Comparison of ENCODE assay signal across 30 cellular contexts in the genomic region with DNA sequence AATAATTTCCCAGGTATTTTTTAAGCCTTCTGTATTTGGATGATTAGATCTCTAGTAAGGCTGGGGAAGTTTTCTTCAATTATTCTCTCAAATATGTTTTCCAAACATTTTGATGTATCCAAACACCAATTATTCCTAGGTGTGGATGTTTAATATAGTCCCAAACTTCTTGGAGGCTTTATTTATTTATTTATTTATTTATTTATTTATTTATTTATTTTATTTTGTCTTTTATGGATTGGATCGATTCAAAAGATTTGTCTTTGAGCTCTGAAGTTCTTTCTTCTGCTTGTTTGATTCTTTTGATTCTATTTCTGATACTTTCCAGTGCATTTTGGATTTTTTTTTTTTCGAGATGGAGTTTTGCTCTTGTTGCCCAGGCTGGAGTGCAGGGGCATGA.
DNase-seq lines count a peak whose midpoint lies in the region; ATAC-seq, FAIRE-seq and TF ChIP-seq lines count a peak whose summit lies in the region.
"Had no signal": no experiment of that assay in that cellular context is flagged by ENCODE, and none has a peak within 500 bp of the region (broad histone marks: within the 10 kb centered on the region; RNA-seq: fewer than 3 reads in every experiment).

No MANE protein-coding gene starts in this region.

- no peaks in the 10 kb centered on the region for H3F3A ChIP-seq in PC-9 (ENCODE audit: insufficient read depth, low read depth)

- no peak overlapping the region for H3K4me2 ChIP-seq in A549
- H3K4me2 ChIP-seq in PC-9: no peak overlapping the region
- H3K4me2 ChIP-seq: BLaER1; BLaER1 treated with 17β-estradiol and CSF1 and Interleukin-3, amounts not matched to agents 10 nM and 100 nM had no signal

- TF ChIP-seq RAD21 in A549 (conservative IDR thresholded peaks at IDR 0.05 in 1 of 2, IDR thresholded peaks at IDR 0.05 in 1 of 2): no peak

- no peak for FAIRE-seq in A549 (lab: Jason Lieb, UNC)
- FAIRE-seq: A204.1, D721Med had no signal

- no peaks in the 10 kb centered on the region for H4K20me1 ChIP-seq in PC-9 (ENCODE audit: insufficient read depth)
- H4K20me1 ChIP-seq: BLaER1; BLaER1 treated with 17β-estradiol and CSF1 and Interleukin-3, amounts not matched to agents 10 nM and 100 nM had no signal

- DNase-seq in A549 (ENCODE audit: low read depth in 1 of 2, low spot score in 1 of 2) (no peak), PC-9 (no peak), NCI-H187 treated with DMSO at 0.1 percent for 48 hours (lab: John Stamatoyannopoulos, UW) (no peak)
- DNase-seq: 8988T; ACHN; AML-193; BE2C; C1 segment of cervical spinal cord; Caco-2; Calu3; CD4-positive, alpha-beta memory T cell; CD4-positive, alpha-beta T cell; CD4-positive, CD25-positive, alpha-beta regulatory T cell; CD8-positive, alpha-beta memory T cell; COR-L47; DMS 273 treated with DMSO at 0.1 percent for 48 hours; DMS153; DMS53; DMS79; DMS79 treated with DMSO at 0.1 percent for 48 hours; DND-41; EL had no signal

- H3K27ac ChIP-seq in A549 (no peak overlapping the region), HEK293 (ENCODE audit: extremely low read depth, low read depth, low read length) (no peak overlapping the region), PC-9 (no peak overlapping the region)
- H3K27ac ChIP-seq: 22Rv1; BLaER1; BLaER1 treated with 17β-estradiol and CSF1 and Interleukin-3, amounts not matched to agents 10 nM and 100 nM; C4-2B had no signal

- WGBS in A549 (ENCODE audit: missing lambda C conversion rate): 3% methylated on average over 2 of the region's 2 CpGs

- no peak for TF ChIP-seq POLR2A in A549 (IDR thresholded peaks at IDR 0.05; ENCODE audit: low read length)

- peaks cover 3% of the 10 kb centered on the region; the same call in 1 of the 3 replicates for H3K9me3 ChIP-seq in A549
- H3K9me3 ChIP-seq in HEK293 (ENCODE audit: control insufficient read depth, insufficient read depth, low read depth, low read length): no peaks in the 10 kb centered on the region
- H3K9me3 ChIP-seq in PC-9 (ENCODE audit: insufficient read depth, low read depth): no peaks in the 10 kb centered on the region
- H3K9me3 ChIP-seq: BE2C, BLaER1 had no signal

- H2AFZ ChIP-seq in PC-9: no peak overlapping the region

- CTCF ChIA-PET in A549 (lab: Yijun Ruan, JAX): no interaction called here
- CTCF ChIA-PET in HEK293 (lab: Yijun Ruan, JAX): no interaction called here
- CTCF ChIA-PET in PC-9 (lab: Charles Lee): no interaction called here

- TF ChIP-seq CTCF in A549 (IDR thresholded peaks at IDR 0.05): no peak
- no peak for TF ChIP-seq CTCF in HEK293 (tag by site-specific recombination; IDR thresholded peaks at IDR 0.05)
- TF ChIP-seq CTCF in PC-9 (conservative IDR thresholded peaks at IDR 0.05): no peak

- no peaks in the 10 kb centered on the region for H3K9me2 ChIP-seq in PC-9 (ENCODE audit: insufficient read depth)

- no peak for ATAC-seq in A549
- ATAC-seq: CD8-positive, alpha-beta T cell had no signal

- POLR2A ChIA-PET in A549 (lab: Yijun Ruan, JAX) (no interaction called here), HEK293 (lab: Yijun Ruan, JAX) (no interaction called here), PC-9 (lab: Charles Lee; ENCODE audit: unreplicated experiment) (no interaction called here)

- TF ChIP-seq EP300 in A549 (IDR thresholded peaks at IDR 0.05): no peak

- intact Hi-C loops in PC-9 (cut with micrococcal nuclease; ENCODE audit: unreplicated experiment): no loop called here

- no peak overlapping the region for H3K4me3 ChIP-seq in A549
- H3K4me3 ChIP-seq in HEK293 (ENCODE audit: low read depth, low read length): no peak overlapping the region
- H3K4me3 ChIP-seq in PC-9: no peak overlapping the region
- H3K4me3 ChIP-seq: BLaER1; BLaER1 treated with 17β-estradiol and CSF1 and Interleukin-3, amounts not matched to agents 10 nM and 100 nM had no signal

- BruUV-seq in PC-9 (replicated peaks; lab: Mats Ljungman, UMichigan): no TSS peak

- H3K27me3 ChIP-seq in PC-9 (ENCODE audit: insufficient read depth, low read depth): no peaks in the 10 kb centered on the region
- H3K27me3 ChIP-seq: BE2C; BLaER1; BLaER1 treated with 17β-estradiol and CSF1 and Interleukin-3, amounts not matched to agents 10 nM and 100 nM had no signal

- H3K36me3 ChIP-seq in HEK293 (ENCODE audit: control insufficient read depth in 2 of 2, insufficient read depth in 1 of 2, low read length in 2 of 2): no peaks in the 10 kb centered on the region
- no peaks in the 10 kb centered on the region for H3K36me3 ChIP-seq in PC-9 (ENCODE audit: low read depth)
- H3K36me3 ChIP-seq: BE2C; BLaER1; BLaER1 treated with 17β-estradiol and CSF1 and Interleukin-3, amounts not matched to agents 10 nM and 100 nM had no signal

- no peaks in the 10 kb centered on the region for H3K4me1 ChIP-seq in A549
- H3K4me1 ChIP-seq in HEK293 (ENCODE audit: control insufficient read depth, insufficient read depth, low read length): no peaks in the 10 kb centered on the region
- no peaks in the 10 kb centered on the region for H3K4me1 ChIP-seq in PC-9 (replicated peaks; ENCODE audit: insufficient read depth)
- H3K4me1 ChIP-seq: BE2C; BLaER1; BLaER1 treated with 17β-estradiol and CSF1 and Interleukin-3, amounts not matched to agents 10 nM and 100 nM; Caco-2 had no signal

- H3K79me2 ChIP-seq in PC-9 (ENCODE audit: low read depth): no peaks in the 10 kb centered on the region

TF ChIP-seq in A549, 52 proteins besides CTCF, POLR2A, EP300 and RAD21:
- TF ChIP-seq ZC3H11A (IDR thresholded peaks at IDR 0.05): peak; percentile 42
- TF ChIP-seq NR3C1 (IDR thresholded peaks at IDR 0.05): no peak

TF ChIP-seq in HEK293, 187 proteins besides CTCF, POLR2A, EP300 and RAD21 (continues in another document):
- TF ChIP-seq ZNF555 (tag by site-specific recombination; conservative IDR thresholded peaks at IDR 0.05) (peak; percentile 55), MYNN (tag by site-specific recombination; IDR thresholded peaks at IDR 0.05; ENCODE audit: borderline replicate concordance) (no peak), SCRT2 (tag by site-specific recombination; IDR thresholded peaks at IDR 0.05) (no peak), ZFP69B (tag by site-specific recombination; IDR thresholded peaks at IDR 0.05) (no peak), ZBTB8A (tag by site-specific recombination; IDR thresholded peaks at IDR 0.05) (peak; percentile 43; the same call in 1 of the 2 replicates), ZSCAN30 (tag by site-specific recombination; IDR thresholded peaks at IDR 0.05) (no peak), ZNF426 (tag by site-specific recombination; IDR thresholded peaks at IDR 0.05) (peak; percentile 54), ZNF394 (tag by site-specific recombination; IDR thresholded peaks at IDR 0.05; ENCODE audit: borderline replicate concordance) (peak; percentile 71; the same call in 1 of the 2 replicates), ZNF416 (tag by site-specific recombination; IDR thresholded peaks at IDR 0.05) (no peak)
- TF ChIP-seq, protein P1, sequence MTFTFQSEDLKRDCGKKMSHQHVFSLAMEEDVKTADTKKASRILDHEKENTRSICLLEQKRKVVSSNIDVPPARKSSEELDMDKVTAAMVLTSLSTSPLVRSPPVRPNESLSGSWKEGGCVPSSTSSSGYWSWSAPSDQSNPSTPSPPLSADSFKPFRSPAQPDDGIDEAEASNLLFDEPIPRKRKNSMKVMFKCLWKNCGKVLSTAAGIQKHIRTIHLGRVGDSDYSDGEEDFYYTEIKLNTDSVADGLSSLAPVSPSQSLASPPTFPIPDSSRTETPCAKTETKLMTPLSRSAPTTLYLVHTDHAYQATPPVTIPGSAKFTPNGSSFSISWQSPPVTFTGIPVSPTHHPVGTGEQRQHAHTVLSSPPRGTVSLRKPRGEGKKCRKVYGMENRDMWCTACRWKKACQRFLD (tag by site-specific recombination; IDR thresholded peaks at IDR 0.05): no peak
- TF ChIP-seq, protein P2, sequence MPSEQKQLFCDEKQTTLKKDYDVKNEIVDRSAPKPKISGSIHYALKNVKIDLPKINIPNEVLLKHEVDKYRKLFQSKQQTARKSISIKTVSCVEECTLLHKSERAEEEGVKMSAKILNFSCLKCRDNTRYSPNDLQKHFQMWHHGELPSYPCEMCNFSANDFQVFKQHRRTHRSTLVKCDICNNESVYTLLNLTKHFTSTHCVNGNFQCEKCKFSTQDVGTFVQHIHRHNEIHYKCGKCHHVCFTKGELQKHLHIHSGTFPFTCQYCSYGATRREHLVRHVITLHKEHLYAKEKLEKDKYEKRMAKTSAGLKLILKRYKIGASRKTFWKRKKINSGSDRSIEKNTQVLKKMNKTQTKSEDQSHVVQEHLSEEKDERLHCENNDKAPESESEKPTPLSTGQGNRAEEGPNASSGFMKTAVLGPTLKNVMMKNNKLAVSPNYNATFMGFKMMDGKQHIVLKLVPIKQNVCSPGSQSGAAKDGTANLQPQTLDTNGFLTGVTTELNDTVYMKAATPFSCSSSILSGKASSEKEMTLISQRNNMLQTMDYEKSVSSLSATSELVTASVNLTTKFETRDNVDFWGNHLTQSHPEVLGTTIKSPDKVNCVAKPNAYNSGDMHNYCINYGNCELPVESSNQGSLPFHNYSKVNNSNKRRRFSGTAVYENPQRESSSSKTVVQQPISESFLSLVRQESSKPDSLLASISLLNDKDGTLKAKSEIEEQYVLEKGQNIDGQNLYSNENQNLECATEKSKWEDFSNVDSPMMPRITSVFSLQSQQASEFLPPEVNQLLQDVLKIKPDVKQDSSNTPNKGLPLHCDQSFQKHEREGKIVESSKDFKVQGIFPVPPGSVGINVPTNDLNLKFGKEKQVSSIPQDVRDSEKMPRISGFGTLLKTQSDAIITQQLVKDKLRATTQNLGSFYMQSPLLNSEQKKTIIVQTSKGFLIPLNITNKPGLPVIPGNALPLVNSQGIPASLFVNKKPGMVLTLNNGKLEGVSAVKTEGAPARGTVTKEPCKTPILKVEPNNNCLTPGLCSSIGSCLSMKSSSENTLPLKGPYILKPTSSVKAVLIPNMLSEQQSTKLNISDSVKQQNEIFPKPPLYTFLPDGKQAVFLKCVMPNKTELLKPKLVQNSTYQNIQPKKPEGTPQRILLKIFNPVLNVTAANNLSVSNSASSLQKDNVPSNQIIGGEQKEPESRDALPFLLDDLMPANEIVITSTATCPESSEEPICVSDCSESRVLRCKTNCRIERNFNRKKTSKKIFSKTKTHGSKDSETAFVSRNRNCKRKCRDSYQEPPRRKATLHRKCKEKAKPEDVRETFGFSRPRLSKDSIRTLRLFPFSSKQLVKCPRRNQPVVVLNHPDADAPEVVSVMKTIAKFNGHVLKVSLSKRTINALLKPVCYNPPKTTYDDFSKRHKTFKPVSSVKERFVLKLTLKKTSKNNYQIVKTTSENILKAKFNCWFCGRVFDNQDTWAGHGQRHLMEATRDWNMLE (tag by site-specific recombination; conservative IDR thresholded peaks at IDR 0.05; ENCODE audit: low read depth): peak; percentile 60; the same call in 1 of the 2 replicates
